In genomic region chr6:95574811-95575210, GRCh38 we compare ENCODE assay signal across 1 cellular context.
TF ChIP-seq lines count a peak whose summit lies in the region.

No MANE protein-coding gene starts in this region.

TF ChIP-seq in HepG2, 621 proteins besides CTCF, POLR2A, EP300 and RAD21 (continued from another document):
- TF ChIP-seq, protein P1, sequence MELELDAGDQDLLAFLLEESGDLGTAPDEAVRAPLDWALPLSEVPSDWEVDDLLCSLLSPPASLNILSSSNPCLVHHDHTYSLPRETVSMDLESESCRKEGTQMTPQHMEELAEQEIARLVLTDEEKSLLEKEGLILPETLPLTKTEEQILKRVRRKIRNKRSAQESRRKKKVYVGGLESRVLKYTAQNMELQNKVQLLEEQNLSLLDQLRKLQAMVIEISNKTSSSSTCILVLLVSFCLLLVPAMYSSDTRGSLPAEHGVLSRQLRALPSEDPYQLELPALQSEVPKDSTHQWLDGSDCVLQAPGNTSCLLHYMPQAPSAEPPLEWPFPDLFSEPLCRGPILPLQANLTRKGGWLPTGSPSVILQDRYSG (CRISPR knock-in tag; IDR thresholded peaks at IDR 0.05), result no peak
- TF ChIP-seq GATAD2A (CRISPR knock-in tag; IDR thresholded peaks at IDR 0.05) (peak; percentile 90), ZNF296 (CRISPR knock-in tag; conservative IDR thresholded peaks at IDR 0.05) (no peak), ZNF496 (CRISPR knock-in tag; IDR thresholded peaks at IDR 0.05; ENCODE audit: insufficient replicate concordance) (no peak), ZNF34 (CRISPR knock-in tag; IDR thresholded peaks at IDR 0.05; ENCODE audit: borderline replicate concordance) (no peak), HHEX (CRISPR knock-in tag; IDR thresholded peaks at IDR 0.05) (0 out of 2 replicates have a peak, but pooled peaks have one; percentile 26), ZNF775 (CRISPR knock-in tag; IDR thresholded peaks at IDR 0.05; ENCODE audit: borderline replicate concordance) (no peak), SOX13 (IDR thresholded peaks at IDR 0.05) (no peak), SOX13 (CRISPR knock-in tag; conservative IDR thresholded peaks at IDR 0.05 in 1 of 2, IDR thresholded peaks at IDR 0.05 in 1 of 2) (peak in 1 of 2 experiments; percentile 69; a peak in 2 of 4 replicates), SCMH1 (CRISPR knock-in tag; IDR thresholded peaks at IDR 0.05; ENCODE audit: borderline replicate concordance) (no peak), DMAP1 (CRISPR knock-in tag; IDR thresholded peaks at IDR 0.05) (no peak), ZNF644 (CRISPR knock-in tag; IDR thresholded peaks at IDR 0.05; ENCODE audit: low read depth) (peak; percentile 32; the same call in 1 of the 2 replicates), SMC3 (IDR thresholded peaks at IDR 0.05; ENCODE audit: low read length) (peak; percentile 25; the same call in 1 of the 2 replicates), ZNF484 (CRISPR knock-in tag; IDR thresholded peaks at IDR 0.05; ENCODE audit: borderline replicate concordance, low read depth) (no peak), ZSCAN30 (CRISPR knock-in tag; IDR thresholded peaks at IDR 0.05) (no peak), ZNF329 (CRISPR knock-in tag; IDR thresholded peaks at IDR 0.05; ENCODE audit: low read depth) (no peak), ZNF260 (CRISPR knock-in tag; IDR thresholded peaks at IDR 0.05; ENCODE audit: borderline replicate concordance, low read depth) (no peak), ZNF264 (CRISPR knock-in tag; IDR thresholded peaks at IDR 0.05) (no peak), RXRB (CRISPR knock-in tag; IDR thresholded peaks at IDR 0.05; ENCODE audit: borderline replicate concordance) (no peak), SNAPC2 (CRISPR knock-in tag; IDR thresholded peaks at IDR 0.05) (no peak), ZNF142 (CRISPR knock-in tag; IDR thresholded peaks at IDR 0.05) (no peak), REPIN1 (CRISPR knock-in tag; IDR thresholded peaks at IDR 0.05; ENCODE audit: borderline replicate concordance, low read depth) (no peak), ZNF777 (CRISPR knock-in tag; IDR thresholded peaks at IDR 0.05) (no peak), ZNF317 (CRISPR knock-in tag; IDR thresholded peaks at IDR 0.05) (no peak), ZBTB43 (CRISPR knock-in tag; conservative IDR thresholded peaks at IDR 0.05) (no peak), SOX6 (IDR thresholded peaks at IDR 0.05) (no peak), SOX6 (CRISPR knock-in tag; IDR thresholded peaks at IDR 0.05) (peak; percentile 42; the same call in 1 of the 2 replicates)
- TF ChIP-seq, protein P2, sequence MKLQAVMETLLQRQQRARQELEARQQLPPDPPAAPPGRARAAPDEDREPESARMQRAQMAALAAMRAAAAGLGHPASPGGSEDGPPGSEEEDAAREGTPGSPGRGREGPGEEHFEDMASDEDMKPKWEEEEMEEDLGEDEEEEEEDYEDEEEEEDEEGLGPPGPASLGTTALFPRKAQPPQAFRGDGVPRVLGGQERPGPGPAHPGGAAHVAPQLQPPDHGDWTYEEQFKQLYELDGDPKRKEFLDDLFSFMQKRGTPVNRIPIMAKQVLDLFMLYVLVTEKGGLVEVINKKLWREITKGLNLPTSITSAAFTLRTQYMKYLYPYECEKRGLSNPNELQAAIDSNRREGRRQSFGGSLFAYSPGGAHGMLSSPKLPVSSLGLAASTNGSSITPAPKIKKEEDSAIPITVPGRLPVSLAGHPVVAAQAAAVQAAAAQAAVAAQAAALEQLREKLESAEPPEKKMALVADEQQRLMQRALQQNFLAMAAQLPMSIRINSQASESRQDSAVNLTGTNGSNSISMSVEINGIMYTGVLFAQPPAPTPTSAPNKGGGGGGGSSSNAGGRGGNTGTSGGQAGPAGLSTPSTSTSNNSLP (IDR thresholded peaks at IDR 0.05; ENCODE audit: low read depth, low read length), result peak; percentile 71; the same call in 1 of the 2 replicates
- TF ChIP-seq, protein P3, sequence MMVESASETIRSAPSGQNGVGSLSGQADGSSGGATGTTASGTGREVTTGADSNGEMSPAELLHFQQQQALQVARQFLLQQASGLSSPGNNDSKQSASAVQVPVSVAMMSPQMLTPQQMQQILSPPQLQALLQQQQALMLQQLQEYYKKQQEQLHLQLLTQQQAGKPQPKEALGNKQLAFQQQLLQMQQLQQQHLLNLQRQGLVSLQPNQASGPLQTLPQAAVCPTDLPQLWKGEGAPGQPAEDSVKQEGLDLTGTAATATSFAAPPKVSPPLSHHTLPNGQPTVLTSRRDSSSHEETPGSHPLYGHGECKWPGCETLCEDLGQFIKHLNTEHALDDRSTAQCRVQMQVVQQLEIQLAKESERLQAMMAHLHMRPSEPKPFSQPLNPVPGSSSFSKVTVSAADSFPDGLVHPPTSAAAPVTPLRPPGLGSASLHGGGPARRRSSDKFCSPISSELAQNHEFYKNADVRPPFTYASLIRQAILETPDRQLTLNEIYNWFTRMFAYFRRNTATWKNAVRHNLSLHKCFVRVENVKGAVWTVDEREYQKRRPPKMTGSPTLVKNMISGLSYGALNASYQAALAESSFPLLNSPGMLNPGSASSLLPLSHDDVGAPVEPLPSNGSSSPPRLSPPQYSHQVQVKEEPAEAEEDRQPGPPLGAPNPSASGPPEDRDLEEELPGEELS (CRISPR knock-in tag; IDR thresholded peaks at IDR 0.05), result peak; percentile 42; the same call in 1 of the 2 replicates
- TF ChIP-seq, protein P4, sequence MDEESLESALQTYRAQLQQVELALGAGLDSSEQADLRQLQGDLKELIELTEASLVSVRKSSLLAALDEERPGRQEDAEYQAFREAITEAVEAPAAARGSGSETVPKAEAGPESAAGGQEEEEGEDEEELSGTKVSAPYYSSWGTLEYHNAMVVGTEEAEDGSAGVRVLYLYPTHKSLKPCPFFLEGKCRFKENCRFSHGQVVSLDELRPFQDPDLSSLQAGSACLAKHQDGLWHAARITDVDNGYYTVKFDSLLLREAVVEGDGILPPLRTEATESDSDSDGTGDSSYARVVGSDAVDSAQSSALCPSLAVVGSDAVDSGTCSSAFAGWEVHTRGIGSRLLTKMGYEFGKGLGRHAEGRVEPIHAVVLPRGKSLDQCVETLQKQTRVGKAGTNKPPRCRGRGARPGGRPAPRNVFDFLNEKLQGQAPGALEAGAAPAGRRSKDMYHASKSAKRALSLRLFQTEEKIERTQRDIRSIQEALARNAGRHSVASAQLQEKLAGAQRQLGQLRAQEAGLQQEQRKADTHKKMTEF (CRISPR knock-in tag; IDR thresholded peaks at IDR 0.05), result no peak
TF ChIP-seq in HepG2: peak in this region for 27.
